ENCODE assay signal across 29 cellular contexts in the genomic region with DNA sequence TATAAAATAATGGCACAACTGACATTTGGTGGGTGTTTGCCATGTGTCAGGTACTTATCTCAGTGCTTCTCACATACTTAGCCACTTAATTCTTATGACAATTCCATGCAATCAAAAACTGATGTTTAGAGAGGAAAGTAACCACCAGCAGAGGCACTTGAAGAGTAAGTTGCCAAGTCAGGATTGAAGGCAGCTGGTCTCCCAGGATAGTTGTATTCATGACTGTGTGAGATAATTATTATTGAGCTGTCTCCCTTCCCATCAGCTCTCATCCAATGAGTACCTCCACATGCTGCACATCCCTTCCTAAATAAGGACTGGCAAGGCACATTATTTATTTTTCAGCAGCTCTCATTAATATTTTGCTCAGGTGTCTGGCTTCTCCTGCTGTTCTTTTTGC. TPM values are rescaled to one million over a fixed set of nuclear protein-coding genes. Genes with fewer than 3 reads are reported as not detected.
DNase-seq lines count a peak whose midpoint lies in the region; ATAC-seq and TF ChIP-seq lines count a peak whose summit lies in the region.
"Had no signal": no experiment of that assay in that cellular context is flagged by ENCODE, and none has a peak within 500 bp of the region (broad histone marks: within the 10 kb centered on the region; RNA-seq: fewer than 3 reads in every experiment).

No MANE protein-coding gene starts in this region.

- ATAC-seq in HG03025 (IDR thresholded peaks at IDR 0.05; ENCODE audit: low FRiP score, unreplicated experiment), result no peak
- ATAC-seq: heart right ventricle; sciatic nerve; stimulated activated naive B cell treated with anti-CD40 and anti-IgM and Interleukin-4, amounts not matched to agents 10 μg/mL and 1 μg/mL and 100 μg/mL, for 72 hours had no signal

- H3K4me1 ChIP-seq in endodermal cell (ENCODE audit: control insufficient read depth, insufficient read depth, low read length) (peaks cover 25% of the 10 kb centered on the region), parathyroid adenoma (peaks cover 15% of the 10 kb centered on the region)

- H3K9ac ChIP-seq in endodermal cell (ENCODE audit: extremely low read depth, low read length, poor library complexity, severe bottlenecking) (no peak overlapping the region), parathyroid adenoma (no peak overlapping the region)
- H3K9ac ChIP-seq: neural progenitor cell had no signal

- no peak overlapping the region for H3K27ac Mint-ChIP-seq in endodermal cell
- H3K27ac Mint-ChIP-seq: activated CD4-positive, alpha-beta memory T cell treated with anti-CD3 and anti-CD28 coated beads for 36 hours; activated naive CD4-positive, alpha-beta T cell treated with anti-CD3 and anti-CD28 coated beads, Interleukin-2, amount 10 ng/mL, durations not matched to agents 7 days and 5 days; IgD-negative memory B cell; stimulated activated naive B cell treated with anti-CD40 and anti-IgM and Interleukin-4, amounts not matched to agents 10 μg/mL and 1 μg/mL and 100 μg/mL, for 72 hours had no signal

- H3K36me3 ChIP-seq in endodermal cell (ENCODE audit: control insufficient read depth, insufficient read depth, low read length) (no peaks in the 10 kb centered on the region), parathyroid adenoma (ENCODE audit: control insufficient read depth, insufficient read depth, low read length) (no peaks in the 10 kb centered on the region)
- H3K36me3 ChIP-seq: breast epithelium, heart right ventricle, neural progenitor cell had no signal

- DNase-seq in DMS 273 (lab: John Stamatoyannopoulos, UW; ENCODE audit: unreplicated experiment) (peak; percentile 26), DMS 273 treated with DMSO at 0.1 percent for 48 hours (lab: John Stamatoyannopoulos, UW) (no peak), NCI-H1105 treated with DMSO at 0.1 percent for 48 hours (lab: John Stamatoyannopoulos, UW) (peak; percentile 55), endodermal cell (no peak), GM19240 (ENCODE audit: insufficient read length, low spot score) (no peak)
- no peak for DNase-seq in stimulated activated CD4-positive, alpha-beta T cell treated with anti-CD3 and anti-CD28 coated beads, Interleukin-1b, Interleukin-23, amount 100 ng/mL, for 48 hours
- DNase-seq: activated CD4-positive, alpha-beta memory T cell treated with anti-CD3 and anti-CD28 coated beads for 36 hours; activated CD4-positive, CD25-positive, alpha-beta regulatory T cell treated with anti-CD3 and anti-CD28 coated beads, Interleukin-2, amount 50 U/mL, for 72 hours; activated CD8-positive, alpha-beta memory T cell treated with anti-CD3 and anti-CD28 coated beads, Interleukin-2, amount 50 U/mL, for 48 hours; activated naive CD4-positive, alpha-beta T cell treated with anti-CD3 and anti-CD28 coated beads, Interleukin-2, amount 10 ng/mL, durations not matched to agents 7 days and 5 days; effector memory CD4-positive, alpha-beta T cell; erythroblast; foreskin melanocyte; heart right ventricle; mammary epithelial cell; NCI-H1092; NCI-H2081 treated with DMSO at 0.1 percent for 48 hours; NCI-H510A; stimulated activated CD4-positive, alpha-beta T cell treated with anti-CD3 and anti-CD28 coated beads, Interleukin-12 subunit alpha, Interleukin-12 subunit beta, amount 100 ng/mL, for 4 hours; stimulated activated naive B cell treated with anti-CD40 and anti-IgM and Interleukin-4, amounts not matched to agents 10 μg/mL and 1 μg/mL and 100 μg/mL, for 72 hours; T-helper 1 cell had no signal

- no peak overlapping the region for H3K4me3 ChIP-seq in endodermal cell (ENCODE audit: low read length)
- H3K4me3 ChIP-seq in parathyroid adenoma (ENCODE audit: low read depth, low read length), result no peak overlapping the region

- TF ChIP-seq CTCF in endodermal cell (conservative IDR thresholded peaks at IDR 0.05), result no peak
- no peak for TF ChIP-seq CTCF in parathyroid adenoma (IDR thresholded peaks at IDR 0.05)

- H3K27me3 Mint-ChIP-seq in endodermal cell (ENCODE audit: insufficient read depth), result peaks cover 2% of the 10 kb centered on the region

- peak overlapping the region; percentile 63 for H3K4me3 Mint-ChIP-seq in endodermal cell
- H3K4me3 Mint-ChIP-seq: activated CD4-positive, alpha-beta memory T cell treated with anti-CD3 and anti-CD28 coated beads for 36 hours; activated naive CD4-positive, alpha-beta T cell treated with anti-CD3 and anti-CD28 coated beads, Interleukin-2, amount 10 ng/mL, durations not matched to agents 7 days and 5 days; stimulated activated naive B cell treated with anti-CD40 and anti-IgM and Interleukin-4, amounts not matched to agents 10 μg/mL and 1 μg/mL and 100 μg/mL, for 72 hours had no signal

- H3K9me3 Mint-ChIP-seq in endodermal cell, result no peaks in the 10 kb centered on the region
- H3K9me3 Mint-ChIP-seq: activated CD4-positive, alpha-beta memory T cell treated with anti-CD3 and anti-CD28 coated beads for 36 hours; activated naive CD4-positive, alpha-beta T cell treated with anti-CD3 and anti-CD28 coated beads, Interleukin-2, amount 10 ng/mL, durations not matched to agents 7 days and 5 days; IgD-negative memory B cell; neural progenitor cell; stimulated activated naive B cell treated with anti-CD40 and anti-IgM and Interleukin-4, amounts not matched to agents 10 μg/mL and 1 μg/mL and 100 μg/mL, for 72 hours had no signal

- peaks cover 62% of the 10 kb centered on the region for H3K4me1 Mint-ChIP-seq in endodermal cell
- H3K4me1 Mint-ChIP-seq: activated naive CD4-positive, alpha-beta T cell treated with anti-CD3 and anti-CD28 coated beads, Interleukin-2, amount 10 ng/mL, durations not matched to agents 7 days and 5 days had no signal

- H3K27me3 ChIP-seq in endodermal cell (ENCODE audit: control insufficient read depth, insufficient read depth, low read length, poor library complexity, severe bottlenecking) (no peaks in the 10 kb centered on the region), parathyroid adenoma (ENCODE audit: control insufficient read depth, insufficient read depth, low read length) (no peaks in the 10 kb centered on the region)
- H3K27me3 ChIP-seq: breast epithelium had no signal

- H3K27ac ChIP-seq in endodermal cell (ENCODE audit: low read depth, low read length) (no peak overlapping the region), parathyroid adenoma (peak overlapping the region; percentile 72)
- H3K27ac ChIP-seq: 22Rv1, heart right ventricle, neural progenitor cell had no signal

- H3K36me3 Mint-ChIP-seq in endodermal cell (ENCODE audit: low read depth), result no peaks in the 10 kb centered on the region
- H3K36me3 Mint-ChIP-seq: activated CD4-positive, alpha-beta memory T cell treated with anti-CD3 and anti-CD28 coated beads for 36 hours; activated naive CD4-positive, alpha-beta T cell treated with anti-CD3 and anti-CD28 coated beads, Interleukin-2, amount 10 ng/mL, durations not matched to agents 7 days and 5 days; CD14-positive monocyte; IgD-negative memory B cell; stimulated activated naive B cell treated with anti-CD40 and anti-IgM and Interleukin-4, amounts not matched to agents 10 μg/mL and 1 μg/mL and 100 μg/mL, for 72 hours had no signal

- no peaks in the 10 kb centered on the region for H3K79me2 ChIP-seq in parathyroid adenoma

- H3K4me2 ChIP-seq in parathyroid adenoma (ENCODE audit: low read length), result no peak overlapping the region

- no peaks in the 10 kb centered on the region for H3K9me3 ChIP-seq in endodermal cell (ENCODE audit: control insufficient read depth, low read length)
- H3K9me3 ChIP-seq in parathyroid adenoma (ENCODE audit: control insufficient read depth, low read length), result no peaks in the 10 kb centered on the region
- H3K9me3 ChIP-seq: breast epithelium, heart right ventricle had no signal

- peak overlapping the region; percentile 63 for H2AFZ ChIP-seq in parathyroid adenoma
- H2AFZ ChIP-seq: neural progenitor cell had no signal

RNA-seq across cellular contexts. Expression of gene VEPH1, which starts 4.8 kb away (rescaled TPM):
- total RNA-seq in endodermal cell, result 10 to 100 TPM; 11.8 to 17.1 TPM
- polyA plus RNA-seq in endodermal cell (2013, experiment 1 of 2), result 13.3 TPM
- polyA plus RNA-seq in endodermal cell (2013, experiment 2 of 2), result 12.0 TPM
- total RNA-seq: activated CD4-positive, alpha-beta memory T cell treated with anti-CD3 and anti-CD28 coated beads for 36 hours had no signal
- polyA plus RNA-seq: IgD-negative memory B cell had no signal

Comparison
In these comparisons a context has a peak if more than half of its experiments do, and no peak if none do; other contexts are left out.
1. DNase-seq: peak in DMS 273 (single experiment) and NCI-H1105 treated with DMSO at 0.1 percent for 48 hours (single experiment); none in DMS 273 treated with DMSO at 0.1 percent for 48 hours (single experiment), endodermal cell (single experiment), GM19240 (single experiment) and stimulated activated CD4-positive, alpha-beta T cell treated with anti-CD3 and anti-CD28 coated beads, Interleukin-1b, Interleukin-23, amount 100 ng/mL, for 48 hours (single experiment).